In genomic region chr7:100119075-100119700, GRCh38 we compare ENCODE assay signal across 8 cellular contexts. TPM values are rescaled to one million over a fixed set of nuclear protein-coding genes. Genes with fewer than 3 reads are reported as not detected.
A peak's percentile ranks its signal among the peaks of the same experiment; 100 is the strongest.
DNase-seq lines count a peak whose midpoint lies in the region; ATAC-seq lines count a peak whose summit lies in the region.

A gene with protein sequence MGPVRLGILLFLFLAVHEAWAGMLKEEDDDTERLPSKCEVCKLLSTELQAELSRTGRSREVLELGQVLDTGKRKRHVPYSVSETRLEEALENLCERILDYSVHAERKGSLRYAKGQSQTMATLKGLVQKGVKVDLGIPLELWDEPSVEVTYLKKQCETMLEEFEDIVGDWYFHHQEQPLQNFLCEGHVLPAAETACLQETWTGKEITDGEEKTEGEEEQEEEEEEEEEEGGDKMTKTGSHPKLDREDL (plus strand): TSS chr7:100119634. CDS start chr7:100119745, 111 bp downstream.
Gene TAF6 (minus strand): TSS chr7:100119358. CDS start chr7:100114209, 5,149 bp downstream.

- H3K27ac Mint-ChIP-seq in memory B cell: peak within 1 kb of the TSS; percentile 98

- H3K27me3 Mint-ChIP-seq in memory B cell: no peaks in the 10 kb centered on the region

- no peaks in the 10 kb centered on the region for H3K9me3 Mint-ChIP-seq in memory B cell

- H3K4me1 Mint-ChIP-seq in memory B cell: peaks cover 22% of the 10 kb centered on the region

- DNase-seq in CMK (ENCODE audit: low read depth) (peak; percentile 86), HT-29 (ENCODE audit: low spot score) (peak; percentile 99), memory B cell (ENCODE audit: low spot score in 2 of 2) (peak; percentile 89 to 91)
- peak; percentile 95 for DNase-seq in NK-92 treated with Interleukin-12 subunit alpha and Interleukin-12 subunit beta, amount 100 ng/mL, for 24 hours (lab: John Stamatoyannopoulos, UW)
- peak; percentile 96 for DNase-seq in activated CD8-positive, alpha-beta memory T cell treated with anti-CD3 and anti-CD28 coated beads for 24 hours
- DNase-seq in effector CD8-positive, alpha-beta T cell (lab: John Stamatoyannopoulos, UW): peak; percentile 90
- DNase-seq in stimulated activated CD8-positive, alpha-beta memory T cell treated with anti-CD3 and anti-CD28 coated beads, Interleukin-12 subunit alpha, Interleukin-12 subunit beta, amount 100 ng/mL, for 1 hour (ENCODE audit: low read depth): peak; percentile 94

- peak within 1 kb of the TSS; percentile 95 for H3K4me3 Mint-ChIP-seq in memory B cell

- H3K36me3 Mint-ChIP-seq in memory B cell: peaks cover 8% of the 10 kb centered on the region

- ATAC-seq in GM19467 (IDR thresholded peaks at IDR 0.05; ENCODE audit: unreplicated experiment) (peak; percentile 62), memory B cell (ENCODE audit: low read depth) (peak; percentile 81)

RNA-seq across cellular contexts. Expression of the first gene that starts in this region (rescaled TPM):
- total RNA-seq in HT-29 (2014; rRNA removed; shearing (Covaris generic)): 2.7 and 5.5 TPM in 2 replicates

RNA-seq across cellular contexts. Expression of gene TAF6, which starts in this region (rescaled TPM):
- 45.0 and 65.5 TPM in 2 replicates for total RNA-seq in HT-29 (2014; rRNA removed; shearing (Covaris generic))

Comparison
In these comparisons a context has a peak if more than half of its experiments do, and no peak if none do; other contexts are left out.
1. Peak in every context shown above with its lines: DNase-seq and ATAC-seq.